In the genomic region with DNA sequence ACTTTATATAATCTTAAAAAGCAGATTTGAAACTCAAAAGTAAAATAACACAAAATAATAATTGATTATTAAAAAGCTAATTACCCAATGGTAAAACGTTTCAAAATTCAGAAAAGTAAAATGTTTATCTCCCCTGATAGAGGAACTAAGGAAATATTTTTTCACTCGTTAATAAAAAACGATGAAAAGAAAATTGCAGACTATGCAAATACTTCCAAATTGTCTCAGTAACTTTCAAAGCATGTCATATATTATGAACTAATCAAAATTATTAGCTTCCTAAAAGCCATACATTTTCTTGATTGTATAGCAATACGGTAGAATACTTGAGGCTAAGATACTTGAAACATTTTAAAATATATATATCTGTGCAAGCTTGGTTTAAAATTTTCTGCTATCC, we compare ENCODE assay signal across 8 cellular contexts.
"Had no signal": no experiment of that assay in that cellular context is flagged by ENCODE, and none has a peak within 500 bp of the region (broad histone marks: within the 10 kb centered on the region; RNA-seq: fewer than 3 reads in every experiment).

No MANE protein-coding gene starts in this region.

- H3K4me1 Mint-ChIP-seq: GM23338, H9 had no signal

- H3K9ac ChIP-seq: KMS-11 had no signal

- H3K4me2 ChIP-seq: GM23338, KMS-11 had no signal

- FAIRE-seq: H1, H54, HTR-8/SVneo had no signal

- H3K27ac ChIP-seq: KMS-11 had no signal

- H3K27ac Mint-ChIP-seq: GM23338, H9 had no signal

- H3K4me3 Mint-ChIP-seq: GM23338, H9 had no signal

- ATAC-seq: GM23338 had no signal

- H2AFZ ChIP-seq: GM23338 had no signal

- DNase-seq: H9, HCEC 1CT, KBM-7 had no signal

- H3K4me3 ChIP-seq: GM23338 had no signal
